8 cellular contexts compared by ENCODE assay signal in the genomic region with DNA sequence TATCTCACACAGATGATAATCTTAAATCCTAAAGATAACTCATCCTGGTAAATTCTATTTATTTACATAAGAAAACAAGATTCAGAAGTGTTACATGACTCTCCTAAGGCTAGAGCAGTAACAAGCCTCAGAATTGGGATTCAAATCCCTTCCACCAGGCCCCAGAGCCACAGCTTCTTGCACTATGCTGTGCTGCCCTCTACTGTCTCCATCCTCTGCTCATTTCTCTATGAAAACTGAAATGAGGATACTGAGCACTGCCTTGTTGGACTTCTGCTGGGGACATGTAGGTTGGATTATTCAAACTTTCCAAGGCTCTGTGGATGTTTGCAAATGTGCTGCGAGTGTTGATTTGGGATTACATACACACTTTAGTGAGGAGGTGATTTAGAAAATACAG. TPM values are rescaled to one million over a fixed set of nuclear protein-coding genes. Genes with fewer than 3 reads are reported as not detected.
A peak's percentile ranks its signal among the peaks of the same experiment; 100 is the strongest.
DNase-seq lines count a peak whose midpoint lies in the region; ATAC-seq and TF ChIP-seq lines count a peak whose summit lies in the region.

No MANE protein-coding gene starts in this region.

- TF ChIP-seq CTCF in NB4 (IDR thresholded peaks at IDR 0.05; ENCODE audit: low read depth, low read length) (peak; percentile 65), heart left ventricle (IDR thresholded peaks at IDR 0.05) (peak in 8 of 12 donors; percentile 24 to 46 (median 32))

- no peak overlapping the region for H3K27ac ChIP-seq in heart left ventricle

- 93 to 96% (median 94%) methylated on average over 1 of the region's 1 CpG for WGBS in heart left ventricle, 4 donors

- POLR2A ChIA-PET in T-cell (lab: Charles Lee), result no interaction called here

- H3K36me3 ChIP-seq in heart left ventricle, result peaks cover 3 to 92% (median 69%) of the 10 kb centered on the region in 9 donors

- DNase-seq in ELR (ENCODE audit: low read depth), result peak; percentile 56
- peak; percentile 60 for DNase-seq in NB4 (ENCODE audit: low read depth)
- peak; percentile 17 for DNase-seq in UCSD-AML1 (lab: John Stamatoyannopoulos, UW; ENCODE audit: unreplicated experiment)
- DNase-seq in heart left ventricle, result no peak
- DNase-seq in T-cell, result no peak
- no peak for DNase-seq in activated T-helper 2 cell treated with anti-CD3 and anti-CD28 coated beads, Interferon-gamma antibody, Interleukin-2, Interleukin-4, amounts not matched to agents 10 μg/mL and 5 μg/mL and 100 μg/mL, durations not matched to agents 14 hours and 24 hours and 36 hours (ENCODE audit: low spot score)
- DNase-seq in cortex of kidney (lab: John Stamatoyannopoulos, UW), result no peak

- no peaks in the 10 kb centered on the region for H3K4me1 Mint-ChIP-seq in T-cell
- no peaks in the 10 kb centered on the region for H3K4me1 Mint-ChIP-seq in activated T-helper 2 cell treated with anti-CD3 and anti-CD28 coated beads, Interferon-gamma antibody, Interleukin-2, Interleukin-4, amounts not matched to agents 10 μg/mL and 5 μg/mL and 100 μg/mL, durations not matched to agents 14 hours and 24 hours and 36 hours (ENCODE audit: low read depth)

- no peaks in the 10 kb centered on the region for H3K9me3 Mint-ChIP-seq in T-cell
- no peaks in the 10 kb centered on the region for H3K9me3 Mint-ChIP-seq in activated T-helper 2 cell treated with anti-CD3 and anti-CD28 coated beads, Interferon-gamma antibody, Interleukin-2, Interleukin-4, amounts not matched to agents 10 μg/mL and 5 μg/mL and 100 μg/mL, durations not matched to agents 14 hours and 24 hours and 36 hours

- H3K9me3 ChIP-seq in heart left ventricle, result no peaks in the 10 kb centered on the region

- no peak overlapping the region for H3K4me3 ChIP-seq in NB4 (ENCODE audit: low read depth, low read length)
- H3K4me3 ChIP-seq in heart left ventricle, result no peak overlapping the region

- peaks cover 32% of the 10 kb centered on the region for H3K36me3 Mint-ChIP-seq in T-cell
- H3K36me3 Mint-ChIP-seq in activated T-helper 2 cell treated with anti-CD3 and anti-CD28 coated beads, Interferon-gamma antibody, Interleukin-2, Interleukin-4, amounts not matched to agents 10 μg/mL and 5 μg/mL and 100 μg/mL, durations not matched to agents 14 hours and 24 hours and 36 hours (ENCODE audit: low read depth), result peaks cover 35% of the 10 kb centered on the region

- H3K4me1 ChIP-seq in heart left ventricle, result peaks cover 0 to under 1% (median 0%) of the 10 kb centered on the region in 12 donors

- CTCF ChIA-PET in T-cell (lab: Charles Lee), result no interaction called here

- intact Hi-C loops in heart left ventricle (cut with DNase I), result no loop called here
- intact Hi-C loops in activated T-helper 2 cell treated with anti-CD3 and anti-CD28 coated beads, Interferon-gamma antibody, Interleukin-2, Interleukin-4, amounts not matched to agents 10 μg/mL and 5 μg/mL and 100 μg/mL, durations not matched to agents 14 hours and 24 hours and 36 hours (cut with micrococcal nuclease), result no loop called here

- H3K4me3 Mint-ChIP-seq in T-cell, result no peak overlapping the region
- H3K4me3 Mint-ChIP-seq in activated T-helper 2 cell treated with anti-CD3 and anti-CD28 coated beads, Interferon-gamma antibody, Interleukin-2, Interleukin-4, amounts not matched to agents 10 μg/mL and 5 μg/mL and 100 μg/mL, durations not matched to agents 14 hours and 24 hours and 36 hours (ENCODE audit: low read depth), result no peak overlapping the region

- peak overlapping the region in 1 of 2 donors; percentile 68 for H3K27ac Mint-ChIP-seq in T-cell
- no peak overlapping the region for H3K27ac Mint-ChIP-seq in activated T-helper 2 cell treated with anti-CD3 and anti-CD28 coated beads, Interferon-gamma antibody, Interleukin-2, Interleukin-4, amounts not matched to agents 10 μg/mL and 5 μg/mL and 100 μg/mL, durations not matched to agents 14 hours and 24 hours and 36 hours

- TF ChIP-seq POLR2A in NB4 (IDR thresholded peaks at IDR 0.05; ENCODE audit: extremely low read depth, insufficient read length) (no peak), heart left ventricle (IDR thresholded peaks at IDR 0.05) (no peak)

- ATAC-seq in GM21423 (IDR thresholded peaks at IDR 0.05; ENCODE audit: unreplicated experiment) (peak; percentile 68), heart left ventricle (peak in 2 of 4 donors; percentile 46 to 63), T-cell (replicated peaks in 1 of 4) (no peak)

- H3K27me3 ChIP-seq in heart left ventricle, result no peaks in the 10 kb centered on the region

- H3K27me3 Mint-ChIP-seq in T-cell, result no peaks in the 10 kb centered on the region
- H3K27me3 Mint-ChIP-seq in activated T-helper 2 cell treated with anti-CD3 and anti-CD28 coated beads, Interferon-gamma antibody, Interleukin-2, Interleukin-4, amounts not matched to agents 10 μg/mL and 5 μg/mL and 100 μg/mL, durations not matched to agents 14 hours and 24 hours and 36 hours (ENCODE audit: low read depth), result no peaks in the 10 kb centered on the region

RNA-seq across cellular contexts. Expression of gene C12orf50, which starts 23.5 kb away (rescaled TPM):
- total RNA-seq in heart left ventricle, result under 1 TPM in 2 of 9 donors, not detected in 7; 0.06 to 0.08 TPM
- polyA plus RNA-seq in heart left ventricle, result under 1 TPM in 1 of 2 donors, not detected in 1; 0.10 TPM
- total RNA-seq in T-cell, result under 1 TPM in 4 of 5 donors, not detected in 1; 0.07 to 0.15 (median 0.10) TPM
- total RNA-seq in activated T-helper 2 cell treated with anti-CD3 and anti-CD28 coated beads, Interferon-gamma antibody, Interleukin-2, Interleukin-4, amounts not matched to agents 10 μg/mL and 5 μg/mL and 100 μg/mL, durations not matched to agents 14 hours and 24 hours and 36 hours, result not detected in 2 replicates

Comparison
In these comparisons a context has a peak if more than half of its experiments do, and no peak if none do; other contexts are left out.
1. DNase-seq: peak in ELR (single experiment), NB4 (single experiment) and UCSD-AML1 (single experiment); none in heart left ventricle (0 of 5), T-cell (0 of 34), activated T-helper 2 cell treated with anti-CD3 and anti-CD28 coated beads, Interferon-gamma antibody, Interleukin-2, Interleukin-4, amounts not matched to agents 10 μg/mL and 5 μg/mL and 100 μg/mL, durations not matched to agents 14 hours and 24 hours and 36 hours (single experiment) and cortex of kidney (single experiment).